ENCODE assay signal across 21 cellular contexts in genomic region chr5:66903709-66904108, GRCh38.
"Had no signal": no experiment of that assay in that cellular context is flagged by ENCODE, and none has a peak within 500 bp of the region (broad histone marks: within the 10 kb centered on the region; RNA-seq: fewer than 3 reads in every experiment).

No MANE protein-coding gene starts in this region.

- H3K27me3 Mint-ChIP-seq: memory B cell, type B pancreatic cell had no signal

- H3K9me3 Mint-ChIP-seq: activated naive CD8-positive, alpha-beta T cell treated with anti-CD3 and anti-CD28 coated beads, Interleukin-2, amount 50 U/mL, for 24 hours; activated T-helper 1 cell treated with anti-CD3 and anti-CD28 coated beads, Interleukin-12 subunit alpha, Interleukin-12 subunit beta, Interleukin-2, Interleukin-4 antibody, amounts not matched to agents 30 ng/mL and 10 ng/mL and 1 ng/mL, durations not matched to agents 14 hours and 24 hours and 36 hours; memory B cell; T-helper 2 cell treated with Interferon-gamma antibody and Interleukin-4, amounts not matched to agents 5 μg/mL and 100 μg/mL, for 36 hours; type B pancreatic cell had no signal

- H3K36me3 Mint-ChIP-seq: type B pancreatic cell had no signal

- H3K27ac Mint-ChIP-seq: activated CD8-positive, alpha-beta T cell treated with anti-CD3 and anti-CD28 coated beads, Interleukin-2, amount 10 ng/mL, durations not matched to agents 7 days and 5 days; activated naive CD8-positive, alpha-beta T cell treated with anti-CD3 and anti-CD28 coated beads, Interleukin-2, amount 50 U/mL, for 24 hours; activated T-helper 1 cell treated with anti-CD3 and anti-CD28 coated beads, Interleukin-12 subunit alpha, Interleukin-12 subunit beta, Interleukin-2, Interleukin-4 antibody, amounts not matched to agents 30 ng/mL and 10 ng/mL and 1 ng/mL, durations not matched to agents 14 hours and 24 hours and 36 hours; memory B cell; T-helper 2 cell treated with Interferon-gamma antibody and Interleukin-4, amounts not matched to agents 5 μg/mL and 100 μg/mL, for 36 hours; type B pancreatic cell had no signal

- H3K27me3 ChIP-seq: hepatocyte, testis, vagina had no signal

- H3K9me3 ChIP-seq: spleen, testis, vagina had no signal

- H3K27ac ChIP-seq: hepatocyte, spleen, testis, vagina, WERI-Rb-1 had no signal

- DNase-seq: activated CD4-positive, alpha-beta T cell treated with anti-CD3 and anti-CD28 coated beads for 1 hour; activated CD4-positive, alpha-beta T cell treated with anti-CD3 and anti-CD28 coated beads, Interleukin-2, amount 50 U/mL, for 1 hour; activated CD8-positive, alpha-beta T cell treated with anti-CD3 and anti-CD28 coated beads, Interleukin-2, amount 10 ng/mL, durations not matched to agents 7 days and 5 days; activated gamma-delta T cell; activated naive CD4-positive, alpha-beta T cell treated with anti-CD3 and anti-CD28 coated beads, Interleukin-2, amount 50 U/mL, for 16 hours; activated naive CD8-positive, alpha-beta T cell treated with anti-CD3 and anti-CD28 coated beads, Interleukin-2, amount 50 U/mL, for 24 hours; cerebellar nuclear complex; cortex of kidney; posterior cingulate gyrus; retina; spleen; stimulated activated CD4-positive, alpha-beta T cell treated with anti-CD3 and anti-CD28 coated beads, Interleukin-4, amount 100 ng/mL, for 1 hour; stimulated activated naive CD4-positive, alpha-beta T cell; testis; WERI-Rb-1 had no signal

- H3K36me3 ChIP-seq: spleen, vagina, WERI-Rb-1 had no signal

- H3K4me1 Mint-ChIP-seq: activated naive CD8-positive, alpha-beta T cell treated with anti-CD3 and anti-CD28 coated beads, Interleukin-2, amount 50 U/mL, for 24 hours had no signal

- H3K4me1 ChIP-seq: spleen, testis, vagina had no signal

- H3K4me3 Mint-ChIP-seq: activated CD8-positive, alpha-beta T cell treated with anti-CD3 and anti-CD28 coated beads, Interleukin-2, amount 10 ng/mL, durations not matched to agents 7 days and 5 days; activated naive CD8-positive, alpha-beta T cell treated with anti-CD3 and anti-CD28 coated beads, Interleukin-2, amount 50 U/mL, for 24 hours; activated T-helper 1 cell treated with anti-CD3 and anti-CD28 coated beads, Interleukin-12 subunit alpha, Interleukin-12 subunit beta, Interleukin-2, Interleukin-4 antibody, amounts not matched to agents 30 ng/mL and 10 ng/mL and 1 ng/mL, durations not matched to agents 14 hours and 24 hours and 36 hours; memory B cell; T-helper 2 cell treated with Interferon-gamma antibody and Interleukin-4, amounts not matched to agents 5 μg/mL and 100 μg/mL, for 36 hours; type B pancreatic cell had no signal

- H3K4me3 ChIP-seq: hepatocyte, spleen, testis, vagina had no signal

- ATAC-seq: activated CD8-positive, alpha-beta T cell treated with anti-CD3 and anti-CD28 coated beads, Interleukin-2, amount 10 ng/mL, durations not matched to agents 7 days and 5 days; activated naive CD8-positive, alpha-beta T cell treated with anti-CD3 and anti-CD28 coated beads, Interleukin-2, amount 50 U/mL, for 24 hours had no signal
